ENCODE assay signal across 8 cellular contexts in genomic region chr17:59963738-59964454, GRCh38. TPM values are rescaled to one million over a fixed set of nuclear protein-coding genes. Genes with fewer than 3 reads are reported as not detected.
A peak's percentile ranks its signal among the peaks of the same experiment; 100 is the strongest.
DNase-seq lines count a peak whose midpoint lies in the region; ATAC-seq lines count a peak whose summit lies in the region.

No MANE protein-coding gene starts in this region.

- peak overlapping the region; percentile 97 for H3K9ac ChIP-seq in muscle layer of colon (ENCODE audit: low read length)

- peaks cover 0 to 3% of the 10 kb centered on the region in 2 donors for H3K36me3 ChIP-seq in esophagus (ENCODE audit: control insufficient read depth in 2 of 2, insufficient read depth in 2 of 2, low read length in 1 of 2)
- no peaks in the 10 kb centered on the region for H3K36me3 ChIP-seq in muscle layer of colon (ENCODE audit: insufficient read depth, low read length)

- no peaks in the 10 kb centered on the region for H3K4me1 ChIP-seq in esophagus (ENCODE audit: control insufficient read depth in 2 of 2, insufficient read depth in 2 of 2, low read length in 1 of 2)
- peaks cover 11% of the 10 kb centered on the region for H3K4me1 ChIP-seq in muscle layer of colon (ENCODE audit: insufficient read depth, low read length)

- H3K27ac ChIP-seq in esophagus (ENCODE audit: low read depth in 2 of 2, low read length in 1 of 2) (peak overlapping the region; percentile 90 to 99), muscle layer of colon (ENCODE audit: low read depth, low read length) (peak overlapping the region; percentile 96)

- WGBS in esophagus, 2 donors: 3% methylated on average over 21 of the region's 21 CpGs

- H3K27me3 ChIP-seq in esophagus (ENCODE audit: control insufficient read depth in 1 of 2, insufficient read depth in 2 of 2, low read length in 2 of 2) (no peaks in the 10 kb centered on the region), muscle layer of colon (ENCODE audit: control insufficient read depth in 1 of 2, insufficient read depth in 2 of 2, low read length in 2 of 2) (no peaks in the 10 kb centered on the region)

- H3K4me3 ChIP-seq in esophagus (ENCODE audit: low read depth in 1 of 2, low read length in 2 of 2) (peak overlapping the region; percentile 76 to 98), muscle layer of colon (ENCODE audit: low read depth in 1 of 2, low read length in 2 of 2) (peak overlapping the region; percentile 79 to 98)

- H3K9me3 ChIP-seq in esophagus (ENCODE audit: control insufficient read depth in 2 of 2, insufficient read depth in 1 of 2, low read depth in 1 of 2, low read length in 1 of 2) (no peaks in the 10 kb centered on the region), muscle layer of colon (ENCODE audit: low read length) (no peaks in the 10 kb centered on the region)

- peak; percentile 13 to 17 for DNase-seq in activated CD8-positive, alpha-beta memory T cell treated with anti-CD3 and anti-CD28 coated beads for 4 hours (ENCODE audit: low read depth in 2 of 2)
- DNase-seq in activated CD8-positive, alpha-beta memory T cell treated with anti-CD3 and anti-CD28 coated beads for 24 hours: no peak
- DNase-seq in NCI-H748 treated with DMSO at 0.1 percent for 48 hours (lab: John Stamatoyannopoulos, UW): peak; percentile 27
- DNase-seq in activated T-cell treated with anti-CD3 and anti-CD28 coated beads for 48 hours (ENCODE audit: low read depth): peak; percentile 40
- DNase-seq in stimulated activated CD8-positive, alpha-beta memory T cell treated with anti-CD3 and anti-CD28 coated beads, Interleukin-7, amount 100 ng/mL, for 24 hours (ENCODE audit: low read depth): peak; percentile 14

- peak; percentile 25 for ATAC-seq in HG03103 (IDR thresholded peaks at IDR 0.05; ENCODE audit: low read depth, unreplicated experiment)

RNA-seq across cellular contexts. Expression of gene RNFT1, which starts 0.6 kb away (rescaled TPM):
- 10 to 100 TPM in 1 of 2 donors, 1 to 10 TPM in 1; 9.8 to 10.3 TPM for polyA plus RNA-seq in esophagus
